Comparison of ENCODE assay signal across 8 cellular contexts in genomic region chr12:108618953-108619274, GRCh38. TPM values are rescaled to one million over a fixed set of nuclear protein-coding genes. Genes with fewer than 3 reads are reported as not detected.
A peak's percentile ranks its signal among the peaks of the same experiment; 100 is the strongest.
DNase-seq lines count a peak whose midpoint lies in the region; ATAC-seq and TF ChIP-seq lines count a peak whose summit lies in the region.
"Not testable (repeated sequence)": the region's sequence is repeated elsewhere in the genome, so short reads cannot be mapped to it uniquely, and the experiment has no call there.

No MANE protein-coding gene starts in this region.

- not testable (repeated sequence) for H3K36me3 ChIP-seq in GM23338 (ENCODE audit: insufficient read depth); endodermal cell (ENCODE audit: control insufficient read depth, insufficient read depth, low read length)

- H3K9me3 ChIP-seq in endodermal cell (ENCODE audit: control insufficient read depth, low read length), result not testable (repeated sequence)

- peaks cover 63 to 67% of the 10 kb centered on the region in 2 donors for H3K36me3 Mint-ChIP-seq in CD14-positive monocyte
- not testable (repeated sequence) for H3K36me3 Mint-ChIP-seq in GM23338 (ENCODE audit: low read depth); endodermal cell (ENCODE audit: low read depth)
- peaks cover 41% of the 10 kb centered on the region for H3K36me3 Mint-ChIP-seq in T-cell
- peaks cover 75% of the 10 kb centered on the region for H3K36me3 Mint-ChIP-seq in activated CD8-positive, alpha-beta T cell treated with anti-CD3 and anti-CD28 coated beads, Interleukin-2, amount 10 ng/mL, durations not matched to agents 7 days and 5 days (ENCODE audit: low read depth)
- peaks cover 39% of the 10 kb centered on the region for H3K36me3 Mint-ChIP-seq in activated naive CD8-positive, alpha-beta T cell treated with anti-CD3 and anti-CD28 coated beads, Interleukin-2, amount 10 ng/mL, durations not matched to agents 7 days and 5 days
- H3K36me3 Mint-ChIP-seq in naive thymus-derived CD8-positive, alpha-beta T cell, result peaks cover 0 to 56% (median 18%) of the 10 kb centered on the region in 3 donors

- H3K9me2 ChIP-seq in GM23338 (ENCODE audit: insufficient read depth), result not testable (repeated sequence)

- not testable (repeated sequence) for H4K20me1 ChIP-seq in GM23338 (replicated peaks; ENCODE audit: insufficient read depth)

- not testable (repeated sequence) for H3K4me3 Mint-ChIP-seq in CD14-positive monocyte; GM23338; activated CD8-positive, alpha-beta T cell treated with anti-CD3 and anti-CD28 coated beads, Interleukin-2, amount 10 ng/mL, durations not matched to agents 7 days and 5 days; activated naive CD8-positive, alpha-beta T cell treated with anti-CD3 and anti-CD28 coated beads, Interleukin-2, amount 10 ng/mL, durations not matched to agents 7 days and 5 days; endodermal cell; stimulated activated naive CD8-positive, alpha-beta T cell treated with anti-CD3 and anti-CD28 coated beads, Interleukin-15, amount 100 ng/mL, for 72 hours
- peak overlapping the region in 1 of 3 donors; percentile 69 for H3K4me3 Mint-ChIP-seq in T-cell
- H3K4me3 Mint-ChIP-seq in naive thymus-derived CD8-positive, alpha-beta T cell, result peak overlapping the region in 3 of 10 donors; percentile 8 to 33 (median 15)

- not testable (repeated sequence) for H3K9ac ChIP-seq in endodermal cell (ENCODE audit: extremely low read depth, low read length, poor library complexity, severe bottlenecking)

- H3K27me3 Mint-ChIP-seq in CD14-positive monocyte (ENCODE audit: low read depth in 3 of 3); T-cell; activated CD8-positive, alpha-beta T cell treated with anti-CD3 and anti-CD28 coated beads, Interleukin-2, amount 10 ng/mL, durations not matched to agents 7 days and 5 days (ENCODE audit: low read depth); activated naive CD8-positive, alpha-beta T cell treated with anti-CD3 and anti-CD28 coated beads, Interleukin-2, amount 10 ng/mL, durations not matched to agents 7 days and 5 days; endodermal cell (ENCODE audit: insufficient read depth); naive thymus-derived CD8-positive, alpha-beta T cell; stimulated activated naive CD8-positive, alpha-beta T cell treated with anti-CD3 and anti-CD28 coated beads, Interleukin-15, amount 100 ng/mL, for 72 hours: not testable (repeated sequence)
- H3K27me3 Mint-ChIP-seq in GM23338 (ENCODE audit: insufficient read depth, low read depth, poor library complexity), result peaks cover 12% of the 10 kb centered on the region

- H3K27ac ChIP-seq in GM23338 (ENCODE audit: low read depth), result 0 out of 2 replicates have a peak overlapping the region, but pooled peaks have one; percentile 19
- H3K27ac ChIP-seq in endodermal cell (ENCODE audit: low read depth, low read length), result not testable (repeated sequence)

- intact Hi-C loops in CD14-positive monocyte (cut with micrococcal nuclease), result loop anchor here (1.0 to 10.0 kb wide), 3 partner anchors 56 to 476 kb away; partner anchors contain the start of genes ALKBH2 (in 1 of the 2), ISCU (in 1 of the 2) and UNG (in 1 of the 2)

- H3K4me3 ChIP-seq in GM23338; endodermal cell (ENCODE audit: low read length): not testable (repeated sequence)

- ATAC-seq in GM23338; T-cell (replicated peaks in 1 of 4); activated CD8-positive, alpha-beta T cell treated with anti-CD3 and anti-CD28 coated beads, Interleukin-2, amount 10 ng/mL, durations not matched to agents 7 days and 5 days; activated naive CD8-positive, alpha-beta T cell treated with anti-CD3 and anti-CD28 coated beads, Interleukin-2, amount 10 ng/mL, durations not matched to agents 7 days and 5 days (ENCODE audit: low read depth); naive thymus-derived CD8-positive, alpha-beta T cell; stimulated activated naive CD8-positive, alpha-beta T cell treated with anti-CD3 and anti-CD28 coated beads, Interleukin-15, amount 100 ng/mL, for 72 hours: not testable (repeated sequence)

- TF ChIP-seq CTCF in CD14-positive monocyte (IDR thresholded peaks at IDR 0.05); GM23338 (conservative IDR thresholded peaks at IDR 0.05; ENCODE audit: low read depth in 2 of 2); endodermal cell (conservative IDR thresholded peaks at IDR 0.05): not testable (repeated sequence)

- WGBS in endodermal cell (ENCODE audit: insufficient coverage in 1 of 2, insufficient read length in 1 of 2), 2 experiments, result 83 to 90% methylated on average over 4 of the region's 4 CpGs

- not testable (repeated sequence) for H3F3A ChIP-seq in GM23338 (replicated peaks; ENCODE audit: low read depth)

- not testable (repeated sequence) for H3K4me2 ChIP-seq in GM23338

- H3K4me1 ChIP-seq in GM23338 (ENCODE audit: insufficient read depth); endodermal cell (ENCODE audit: control insufficient read depth, insufficient read depth, low read length): not testable (repeated sequence)

- CTCF ChIA-PET in T-cell (lab: Charles Lee), result interaction anchor here (0.6 to 5.0 kb wide), 15 partner anchors 8 to 1069 kb away, joined by 3 to 140 read pairs (median 8); partner anchors contain the start of genes ISCU (in 2 of the 2), SART3 (in 1 of the 2) and SELPLG (in 1 of the 2)
- CTCF ChIA-PET in activated CD8-positive, alpha-beta T cell treated with anti-CD3 and anti-CD28 coated beads, Interleukin-2, amount 10 ng/mL, durations not matched to agents 7 days and 5 days (lab: Charles Lee), result interaction anchor here (1.4 to 10.9 kb wide), 12 partner anchors 13 to 482 kb away, joined by 3 to 574 read pairs (median 13); partner anchors contain the start of genes ISCU, SART3 and SELPLG

- H3K4me1 Mint-ChIP-seq in CD14-positive monocyte (peaks cover 50% of the 10 kb centered on the region), GM23338 (peaks cover 16% of the 10 kb centered on the region), T-cell (peaks cover 65 to 90% (median 72%) of the 10 kb centered on the region in 3 donors)
- peaks cover 58% of the 10 kb centered on the region for H3K4me1 Mint-ChIP-seq in activated CD8-positive, alpha-beta T cell treated with anti-CD3 and anti-CD28 coated beads, Interleukin-2, amount 10 ng/mL, durations not matched to agents 7 days and 5 days (ENCODE audit: low read depth)
- H3K4me1 Mint-ChIP-seq in activated naive CD8-positive, alpha-beta T cell treated with anti-CD3 and anti-CD28 coated beads, Interleukin-2, amount 10 ng/mL, durations not matched to agents 7 days and 5 days, result peaks cover 39% of the 10 kb centered on the region
- H3K4me1 Mint-ChIP-seq in endodermal cell, result not testable (repeated sequence)
- peaks cover 46 to 79% (median 78%) of the 10 kb centered on the region in 4 donors for H3K4me1 Mint-ChIP-seq in naive thymus-derived CD8-positive, alpha-beta T cell
- peaks cover 79% of the 10 kb centered on the region for H3K4me1 Mint-ChIP-seq in stimulated activated naive CD8-positive, alpha-beta T cell treated with anti-CD3 and anti-CD28 coated beads, Interleukin-15, amount 100 ng/mL, for 72 hours

- POLR2A ChIA-PET in T-cell (lab: Charles Lee), result interaction anchor here (1.0 to 1.5 kb wide), 4 partner anchors 53 to 59 kb away, joined by 3 to 6 read pairs (median 4); partner anchors contain the start of genes ISCU (in 1 of the 2) and SART3 (in 1 of the 2)
- POLR2A ChIA-PET in activated CD8-positive, alpha-beta T cell treated with anti-CD3 and anti-CD28 coated beads, Interleukin-2, amount 10 ng/mL, durations not matched to agents 7 days and 5 days (lab: Charles Lee), result interaction anchor here (3.0 to 10.1 kb wide), 4 partner anchors 13 to 58 kb away, joined by 13 to 115 read pairs (median 37); partner anchors contain the start of genes ISCU, SART3 and SELPLG
- POLR2A ChIA-PET in activated naive CD8-positive, alpha-beta T cell treated with anti-CD3 and anti-CD28 coated beads, Interleukin-2, amount 10 ng/mL, durations not matched to agents 7 days and 5 days (lab: Charles Lee), result interaction anchor here (9.1 to 9.9 kb wide), 2 partner anchors 13 to 53 kb away, joined by 135 to 156 read pairs; partner anchors contain the start of genes ISCU, SART3 and SELPLG
- POLR2A ChIA-PET in naive thymus-derived CD8-positive, alpha-beta T cell (lab: Charles Lee), result interaction anchor here (0.7 to 11.3 kb wide), 6 partner anchors 15 to 69 kb away, joined by 4 to 233 read pairs (median 7); partner anchors contain the start of genes ISCU, SART3 and SELPLG

- peak overlapping the region; percentile 96 for H2AFZ ChIP-seq in GM23338

- H3K27ac Mint-ChIP-seq in CD14-positive monocyte, result peak overlapping the region; percentile 27 to 100 (median 88)
- not testable (repeated sequence) for H3K27ac Mint-ChIP-seq in GM23338
- peak overlapping the region; percentile 41 to 86 for H3K27ac Mint-ChIP-seq in T-cell
- peak overlapping the region; percentile 37 for H3K27ac Mint-ChIP-seq in activated CD8-positive, alpha-beta T cell treated with anti-CD3 and anti-CD28 coated beads, Interleukin-2, amount 10 ng/mL, durations not matched to agents 7 days and 5 days
- H3K27ac Mint-ChIP-seq in activated naive CD8-positive, alpha-beta T cell treated with anti-CD3 and anti-CD28 coated beads, Interleukin-2, amount 10 ng/mL, durations not matched to agents 7 days and 5 days, result peak overlapping the region; percentile 79
- peak overlapping the region; percentile 68 for H3K27ac Mint-ChIP-seq in endodermal cell
- H3K27ac Mint-ChIP-seq in naive thymus-derived CD8-positive, alpha-beta T cell, result peak overlapping the region; percentile 77 to 98 (median 92)
- H3K27ac Mint-ChIP-seq in stimulated activated naive CD8-positive, alpha-beta T cell treated with anti-CD3 and anti-CD28 coated beads, Interleukin-15, amount 100 ng/mL, for 72 hours, result peak overlapping the region; percentile 75 to 92

- not testable (repeated sequence) for H3K79me2 ChIP-seq in GM23338 (replicated peaks; ENCODE audit: insufficient read depth)

- DNase-seq in CD14-positive monocyte (ENCODE audit: low spot score); GM23338 (ENCODE audit: low spot score); T-cell; activated CD8-positive, alpha-beta T cell treated with anti-CD3 and anti-CD28 coated beads, Interleukin-2, amount 10 ng/mL, durations not matched to agents 7 days and 5 days; activated naive CD8-positive, alpha-beta T cell treated with anti-CD3 and anti-CD28 coated beads, Interleukin-2, amount 10 ng/mL, durations not matched to agents 7 days and 5 days; endodermal cell; naive thymus-derived CD8-positive, alpha-beta T cell; stimulated activated naive CD8-positive, alpha-beta T cell treated with anti-CD3 and anti-CD28 coated beads, Interleukin-15, amount 100 ng/mL, for 72 hours: not testable (repeated sequence)

- H3K9me3 Mint-ChIP-seq in CD14-positive monocyte, result peaks cover 8 to 14% (median 9%) of the 10 kb centered on the region in 7 donors
- H3K9me3 Mint-ChIP-seq in GM23338; T-cell; activated CD8-positive, alpha-beta T cell treated with anti-CD3 and anti-CD28 coated beads, Interleukin-2, amount 10 ng/mL, durations not matched to agents 7 days and 5 days (ENCODE audit: insufficient read depth); activated naive CD8-positive, alpha-beta T cell treated with anti-CD3 and anti-CD28 coated beads, Interleukin-2, amount 10 ng/mL, durations not matched to agents 7 days and 5 days; naive thymus-derived CD8-positive, alpha-beta T cell: not testable (repeated sequence)
- peaks cover 10% of the 10 kb centered on the region for H3K9me3 Mint-ChIP-seq in endodermal cell
- H3K9me3 Mint-ChIP-seq in stimulated activated naive CD8-positive, alpha-beta T cell treated with anti-CD3 and anti-CD28 coated beads, Interleukin-15, amount 100 ng/mL, for 72 hours, result peaks cover 6 to 17% of the 10 kb centered on the region in 2 donors

- H3K27me3 ChIP-seq in GM23338 (ENCODE audit: insufficient read depth); endodermal cell (ENCODE audit: control insufficient read depth, insufficient read depth, low read length, poor library complexity, severe bottlenecking): not testable (repeated sequence)

RNA-seq across cellular contexts. Expression of gene SELPLG, which starts 14.8 kb away (rescaled TPM):
- polyA plus RNA-seq in CD14-positive monocyte, result 100 to 1,000 TPM; 247 to 349 TPM
- 0.56 TPM in 1 of 2 replicates, not detected in the other for total RNA-seq in GM23338 (2014; rRNA removed; shearing (Covaris generic))
- polyA plus RNA-seq in GM23338 (2016; fragmentation: Nextera tagmentation; extraction: Ambion mirVana), result 0.16 TPM in 1 of 2 replicates, not detected in the other
- 100 to 1,000 TPM; 102 to 220 (median 215) TPM for total RNA-seq in T-cell
- 100 to 1,000 TPM; 144 to 150 TPM for total RNA-seq in activated CD8-positive, alpha-beta T cell treated with anti-CD3 and anti-CD28 coated beads, Interleukin-2, amount 10 ng/mL, durations not matched to agents 7 days and 5 days
- total RNA-seq in activated naive CD8-positive, alpha-beta T cell treated with anti-CD3 and anti-CD28 coated beads, Interleukin-2, amount 10 ng/mL, durations not matched to agents 7 days and 5 days, result 100 to 1,000 TPM; 159 to 163 TPM
- under 1 TPM in 1 of 2 donors, not detected in 1; 0.13 TPM for total RNA-seq in endodermal cell
- 0.18 TPM for polyA plus RNA-seq in endodermal cell (2013, experiment 1 of 2)
- polyA plus RNA-seq in endodermal cell (2013, experiment 2 of 2), result 0.46 TPM
- 100 to 1,000 TPM; 157 to 163 TPM for total RNA-seq in naive thymus-derived CD8-positive, alpha-beta T cell
- 100 to 1,000 TPM; 453 to 720 (median 520) TPM for polyA plus RNA-seq in naive thymus-derived CD8-positive, alpha-beta T cell

RNA-seq across cellular contexts. Expression of gene TMEM119, which starts 21.0 kb away (rescaled TPM):
- polyA plus RNA-seq in CD14-positive monocyte (under 1 TPM; 0.18 to 0.56 TPM), GM23338 (2016; fragmentation: Nextera tagmentation; extraction: Ambion mirVana) (0.06 TPM in 1 of 2 replicates, not detected in the other)
- total RNA-seq in GM23338 (2014; rRNA removed; shearing (Covaris generic)), result 0.07 and 0.35 TPM in 2 replicates
- total RNA-seq in T-cell (1 to 10 TPM in 2 of 5 donors, under 1 TPM in 3; 0.13 to 3.9 (median 0.98) TPM), endodermal cell (under 1 TPM; 0.11 to 0.15 TPM)
- not detected for total RNA-seq in activated CD8-positive, alpha-beta T cell treated with anti-CD3 and anti-CD28 coated beads, Interleukin-2, amount 10 ng/mL, durations not matched to agents 7 days and 5 days
- total RNA-seq in activated naive CD8-positive, alpha-beta T cell treated with anti-CD3 and anti-CD28 coated beads, Interleukin-2, amount 10 ng/mL, durations not matched to agents 7 days and 5 days, result under 1 TPM; 0.11 to 0.48 TPM
- 4.3 TPM for polyA plus RNA-seq in endodermal cell (2013, experiment 1 of 2)
- polyA plus RNA-seq in endodermal cell (2013, experiment 2 of 2), result 4.3 TPM
- total RNA-seq in naive thymus-derived CD8-positive, alpha-beta T cell, result under 1 TPM; 0.26 to 0.77 TPM
- under 1 TPM in 2 of 3 donors, not detected in 1; 0.06 to 0.21 TPM for polyA plus RNA-seq in naive thymus-derived CD8-positive, alpha-beta T cell

RNA-seq across cellular contexts. Expression of gene ISCU, which starts 56.5 kb away (rescaled TPM):
- 100 to 1,000 TPM; 111 to 114 TPM for polyA plus RNA-seq in CD14-positive monocyte
- total RNA-seq in GM23338 (2014; rRNA removed; shearing (Covaris generic)), result 88.0 and 123 TPM in 2 replicates
- 110 and 129 TPM in 2 replicates for polyA plus RNA-seq in GM23338 (2016; fragmentation: Nextera tagmentation; extraction: Ambion mirVana)
- 100 to 1,000 TPM; 108 to 190 (median 130) TPM for total RNA-seq in T-cell
- 10 to 100 TPM; 58.5 to 59.5 TPM for total RNA-seq in activated CD8-positive, alpha-beta T cell treated with anti-CD3 and anti-CD28 coated beads, Interleukin-2, amount 10 ng/mL, durations not matched to agents 7 days and 5 days
- 10 to 100 TPM; 86.8 to 89.6 TPM for total RNA-seq in activated naive CD8-positive, alpha-beta T cell treated with anti-CD3 and anti-CD28 coated beads, Interleukin-2, amount 10 ng/mL, durations not matched to agents 7 days and 5 days
- 10 to 100 TPM; 63.1 to 66.0 TPM for total RNA-seq in endodermal cell
- polyA plus RNA-seq in endodermal cell (2013, experiment 1 of 2), result 92.4 TPM
- 96.3 TPM for polyA plus RNA-seq in endodermal cell (2013, experiment 2 of 2)
- total RNA-seq in naive thymus-derived CD8-positive, alpha-beta T cell, result 100 to 1,000 TPM; 176 to 184 TPM
- polyA plus RNA-seq in naive thymus-derived CD8-positive, alpha-beta T cell, result 100 to 1,000 TPM; 287 to 373 (median 324) TPM

RNA-seq across cellular contexts. Expression of gene SART3, which starts 57.9 kb away (rescaled TPM):
- polyA plus RNA-seq in CD14-positive monocyte (10 to 100 TPM; 10.3 to 20.6 TPM), GM23338 (2016; fragmentation: Nextera tagmentation; extraction: Ambion mirVana) (49.7 and 49.8 TPM in 2 replicates)
- total RNA-seq in GM23338 (2014; rRNA removed; shearing (Covaris generic)), result 112 and 123 TPM in 2 replicates
- total RNA-seq in T-cell (100 to 1,000 TPM in 1 of 5 donors, 10 to 100 TPM in 4; 76.3 to 107 (median 84.9) TPM), endodermal cell (10 to 100 TPM; 83.5 to 86.2 TPM)
- 10 to 100 TPM; 67.9 to 76.9 TPM for total RNA-seq in activated CD8-positive, alpha-beta T cell treated with anti-CD3 and anti-CD28 coated beads, Interleukin-2, amount 10 ng/mL, durations not matched to agents 7 days and 5 days
- 10 to 100 TPM; 79.9 to 88.3 TPM for total RNA-seq in activated naive CD8-positive, alpha-beta T cell treated with anti-CD3 and anti-CD28 coated beads, Interleukin-2, amount 10 ng/mL, durations not matched to agents 7 days and 5 days
- polyA plus RNA-seq in endodermal cell (2013, experiment 1 of 2), result 57.5 TPM
- polyA plus RNA-seq in endodermal cell (2013, experiment 2 of 2), result 50.7 TPM
- 10 to 100 TPM; 93.4 to 95.7 TPM for total RNA-seq in naive thymus-derived CD8-positive, alpha-beta T cell
- 10 to 100 TPM; 33.3 to 36.6 (median 36.1) TPM for polyA plus RNA-seq in naive thymus-derived CD8-positive, alpha-beta T cell

Comparison
In these comparisons a context has a peak if more than half of its experiments do, and no peak if none do; other contexts are left out.
1. RNA of gene SELPLG, which starts 14.8 kb away (total RNA-seq): 102 to 220 TPM in T-cell, 157 to 163 TPM in naive thymus-derived CD8-positive, alpha-beta T cell, 159 to 163 TPM in activated naive CD8-positive, alpha-beta T cell treated with anti-CD3 and anti-CD28 coated beads, Interleukin-2, amount 10 ng/mL, durations not matched to agents 7 days and 5 days and 144 to 150 TPM in activated CD8-positive, alpha-beta T cell treated with anti-CD3 and anti-CD28 coated beads, Interleukin-2, amount 10 ng/mL, durations not matched to agents 7 days and 5 days; 0.56 TPM in GM23338 and 0.13 TPM in endodermal cell; every median in the first group is over 10 times any median in the second.